33 cellular contexts compared by ENCODE assay signal in genomic region chr5:6497267-6497666, GRCh38. TPM values are rescaled to one million over a fixed set of nuclear protein-coding genes. Genes with fewer than 3 reads are reported as not detected.
DNase-seq lines count a peak whose midpoint lies in the region; ATAC-seq, FAIRE-seq and TF ChIP-seq lines count a peak whose summit lies in the region.
"Had no signal": no experiment of that assay in that cellular context is flagged by ENCODE, and none has a peak within 500 bp of the region (broad histone marks: within the 10 kb centered on the region; RNA-seq: fewer than 3 reads in every experiment).

No MANE protein-coding gene starts in this region.

- no peaks in the 10 kb centered on the region for H3K27me3 ChIP-seq in GM12878 (replicated peaks in 1 of 2; ENCODE audit: control insufficient read depth in 2 of 2, insufficient read depth in 2 of 2, low read length in 1 of 2)
- H3K27me3 ChIP-seq: cardiac muscle cell, colonic mucosa, tibial nerve had no signal

- TF ChIP-seq RAD21 in GM12878 (IDR thresholded peaks at IDR 0.05; ENCODE audit: insufficient read depth, low read depth, low read length) = no peak

- RAD21 ChIA-PET in GM12878 (lab: Charles Lee; ENCODE audit: unreplicated experiment) = interaction anchor here (0.7 to 1.8 kb wide), 7 partner anchors 9 to 233 kb away, joined by 3 to 14 read pairs (median 3); partner anchors contain the start of gene NSUN2

- TF ChIP-seq CTCF in activated CD8-positive, alpha-beta T cell treated with anti-CD3 and anti-CD28 coated beads for 36 hours (IDR thresholded peaks at IDR 0.05) = no peak
- TF ChIP-seq CTCF in GM12878 (IDR thresholded peaks at IDR 0.05 in 2 of 3, conservative IDR thresholded peaks at IDR 0.05 in 1 of 3; ENCODE audit: control insufficient read depth in 2 of 3, extremely low read depth in 1 of 3, insufficient read depth in 1 of 3, low read depth in 3 of 3, low read length in 3 of 3) = no peak
- no peak for TF ChIP-seq CTCF in type B pancreatic cell (conservative IDR thresholded peaks at IDR 0.05)

- no peaks in the 10 kb centered on the region; the same call in 2 of the 3 replicates for H3K9me3 ChIP-seq in GM12878 (replicated peaks; ENCODE audit: control insufficient read depth, insufficient read depth, low read length)
- H3K9me3 ChIP-seq: colonic mucosa, mucosa of descending colon, tibial nerve had no signal

- H3K9me3 Mint-ChIP-seq in activated CD8-positive, alpha-beta T cell treated with anti-CD3 and anti-CD28 coated beads for 36 hours = no peaks in the 10 kb centered on the region
- no peaks in the 10 kb centered on the region for H3K9me3 Mint-ChIP-seq in activated CD8-positive, alpha-beta T cell treated with anti-CD3 and anti-CD28 coated beads, Interleukin-2, amount 10 ng/mL, durations not matched to agents 7 days and 5 days (ENCODE audit: insufficient read depth)
- no peaks in the 10 kb centered on the region for H3K9me3 Mint-ChIP-seq in effector memory CD8-positive, alpha-beta T cell
- no peaks in the 10 kb centered on the region for H3K9me3 Mint-ChIP-seq in type B pancreatic cell
- H3K9me3 Mint-ChIP-seq: activated naive CD4-positive, alpha-beta T cell treated with anti-CD3 and anti-CD28 coated beads, Interleukin-2, amount 10 ng/mL, durations not matched to agents 7 days and 5 days; GM23338; natural killer cell treated with Interleukin-12 subunit alpha and Interleukin-12 subunit beta and Interleukin-15 and Interleukin-18, amount 100 ng/mL, for 72 hours had no signal

- peak; percentile 71 for FAIRE-seq in GM18507 (lab: Jason Lieb, UNC)
- no peak for FAIRE-seq in GM12878 (lab: Jason Lieb, UNC)
- FAIRE-seq in HTR-8/SVneo (lab: Jason Lieb, UNC) = no peak

- H4K20me1 ChIP-seq in GM12878 (ENCODE audit: control insufficient read depth, insufficient read depth) = no peaks in the 10 kb centered on the region

- H2AFZ ChIP-seq in GM12878 (ENCODE audit: control insufficient read depth, low read depth, low read length) = no peak overlapping the region
- H2AFZ ChIP-seq: GM23338 had no signal

- WGBS in GM12878 (ENCODE audit: insufficient coverage, insufficient replicate concordance, low lambda C conversion rate, missing lambda C conversion rate) = 85% methylated on average over 1 of the region's 1 CpG

- CTCF ChIA-PET in activated CD8-positive, alpha-beta T cell treated with anti-CD3 and anti-CD28 coated beads for 36 hours (lab: Charles Lee) = no interaction called here
- CTCF ChIA-PET in activated CD8-positive, alpha-beta T cell treated with anti-CD3 and anti-CD28 coated beads, Interleukin-2, amount 10 ng/mL, durations not matched to agents 7 days and 5 days (lab: Charles Lee) = no interaction called here
- CTCF ChIA-PET in GM12878 (lab: Yijun Ruan, JAX) = interaction anchor here (0.7 to 1.4 kb wide), 3 partner anchors 10 to 94 kb away, joined by 3 to 7 read pairs (median 4); no protein-coding TSS in a partner anchor

- no peak overlapping the region for H3K4me3 ChIP-seq in GM12878
- H3K4me3 ChIP-seq: cardiac muscle cell, colonic mucosa, GM23338, lung, mucosa of descending colon, tibial nerve had no signal

- intact Hi-C loops in activated CD8-positive, alpha-beta T cell treated with anti-CD3 and anti-CD28 coated beads for 36 hours (cut with micrococcal nuclease) = no loop called here
- intact Hi-C loops in GM12878 (cut with micrococcal nuclease; ENCODE audit: unreplicated experiment) = no loop called here

- POLR2A ChIA-PET in activated CD8-positive, alpha-beta T cell treated with anti-CD3 and anti-CD28 coated beads for 36 hours (lab: Charles Lee) = no interaction called here
- POLR2A ChIA-PET in activated CD8-positive, alpha-beta T cell treated with anti-CD3 and anti-CD28 coated beads, Interleukin-2, amount 10 ng/mL, durations not matched to agents 7 days and 5 days (lab: Charles Lee) = no interaction called here
- POLR2A ChIA-PET in GM12878 (lab: Charles Lee) = interaction anchor here (1.7 kb wide), 1 partner anchor 13 kb away, joined by 12 read pairs; no protein-coding TSS in a partner anchor

- H3K9ac ChIP-seq in GM12878 (ENCODE audit: control insufficient read depth, insufficient read depth, low read length) = no peak overlapping the region

- DNase-seq in activated CD8-positive, alpha-beta T cell treated with anti-CD3 and anti-CD28 coated beads for 36 hours = no peak
- DNase-seq in activated CD8-positive, alpha-beta T cell treated with anti-CD3 and anti-CD28 coated beads, Interleukin-2, amount 10 ng/mL, durations not matched to agents 7 days and 5 days = no peak
- no peak for DNase-seq in GM18507 (ENCODE audit: extremely low spot score, insufficient read length, low read depth)
- DNase-seq in GM12878 (ENCODE audit: low read depth, low spot score) = no peak
- no peak for DNase-seq in HTR-8/SVneo (ENCODE audit: insufficient read length, low spot score)
- DNase-seq in effector memory CD8-positive, alpha-beta T cell = no peak
- no peak for DNase-seq in type B pancreatic cell (ENCODE audit: extremely low spot score, unreplicated experiment)
- DNase-seq: activated naive CD4-positive, alpha-beta T cell treated with anti-CD3 and anti-CD28 coated beads, Interleukin-2, amount 10 ng/mL, durations not matched to agents 7 days and 5 days; activated T-cell treated with anti-CD3 and anti-CD28 coated beads for 4 hours; aorta; colonic mucosa; effector memory CD4-positive, alpha-beta T cell; erythroblast; head of caudate nucleus; kidney glomerular epithelial cell; mucosa of descending colon; NCI-H1092 treated with DMSO at 0.1 percent for 48 hours; NCI-H187; NCI-H2227 treated with DMSO at 0.1 percent for 48 hours; NCI-H526 treated with DMSO at 0.1 percent for 48 hours; SHP77 treated with DMSO at 0.1 percent for 48 hours; T-helper 9 cell; WERI-Rb-1 had no signal

- no peak overlapping the region for H3K27ac ChIP-seq in GM12878 (ENCODE audit: control insufficient read depth, insufficient read depth)
- H3K27ac ChIP-seq: cardiac muscle cell, colonic mucosa, tibial nerve, WERI-Rb-1 had no signal

- peak; percentile 42 for ATAC-seq in activated CD8-positive, alpha-beta T cell treated with anti-CD3 and anti-CD28 coated beads for 36 hours
- ATAC-seq in activated CD8-positive, alpha-beta T cell treated with anti-CD3 and anti-CD28 coated beads, Interleukin-2, amount 10 ng/mL, durations not matched to agents 7 days and 5 days = no peak
- ATAC-seq in HG02884 (IDR thresholded peaks at IDR 0.05; ENCODE audit: unreplicated experiment) = peak; percentile 26
- peak; percentile 42 for ATAC-seq in GM12878
- no peak for ATAC-seq in effector memory CD8-positive, alpha-beta T cell (replicated peaks)
- ATAC-seq: GM23338; mucosa of descending colon; natural killer cell treated with Interleukin-12 subunit alpha and Interleukin-12 subunit beta and Interleukin-15 and Interleukin-18, amount 100 ng/mL, for 72 hours; Panc1 had no signal

- in situ Hi-C loops in GM12878 (cut with MboI) = loop anchor here (5.0 kb wide), 2 partner anchors 240 to 740 kb away; no protein-coding TSS in a partner anchor

- peaks cover 31% of the 10 kb centered on the region for H3K4me1 ChIP-seq in GM12878 (ENCODE audit: control insufficient read depth, insufficient read depth, low read length)
- H3K4me1 ChIP-seq: colonic mucosa, tibial nerve had no signal

- H3K4me3 Mint-ChIP-seq in activated CD8-positive, alpha-beta T cell treated with anti-CD3 and anti-CD28 coated beads for 36 hours = no peak overlapping the region
- H3K4me3 Mint-ChIP-seq in activated CD8-positive, alpha-beta T cell treated with anti-CD3 and anti-CD28 coated beads, Interleukin-2, amount 10 ng/mL, durations not matched to agents 7 days and 5 days = no peak overlapping the region
- no peak overlapping the region for H3K4me3 Mint-ChIP-seq in effector memory CD8-positive, alpha-beta T cell
- H3K4me3 Mint-ChIP-seq in type B pancreatic cell = no peak overlapping the region
- H3K4me3 Mint-ChIP-seq: activated naive CD4-positive, alpha-beta T cell treated with anti-CD3 and anti-CD28 coated beads, Interleukin-2, amount 10 ng/mL, durations not matched to agents 7 days and 5 days; B cell; GM23338; IgD-negative memory B cell; natural killer cell treated with Interleukin-12 subunit alpha and Interleukin-12 subunit beta and Interleukin-15 and Interleukin-18, amount 100 ng/mL, for 72 hours had no signal

- H3K4me1 Mint-ChIP-seq in activated CD8-positive, alpha-beta T cell treated with anti-CD3 and anti-CD28 coated beads for 36 hours (ENCODE audit: low read depth) = peaks cover 7% of the 10 kb centered on the region
- H3K4me1 Mint-ChIP-seq in activated CD8-positive, alpha-beta T cell treated with anti-CD3 and anti-CD28 coated beads, Interleukin-2, amount 10 ng/mL, durations not matched to agents 7 days and 5 days (ENCODE audit: low read depth) = peaks cover 24% of the 10 kb centered on the region
- H3K4me1 Mint-ChIP-seq in effector memory CD8-positive, alpha-beta T cell (ENCODE audit: low read depth in 2 of 2) = no peaks in the 10 kb centered on the region
- H3K4me1 Mint-ChIP-seq in type B pancreatic cell (ENCODE audit: unreplicated experiment) = peaks cover 11% of the 10 kb centered on the region

- SMC1A ChIA-PET in GM12878 (lab: Charles Lee; ENCODE audit: uncharacterized antibody, unreplicated experiment) = interaction anchor here (1.2 to 4.3 kb wide), 5 partner anchors 11 to 26 kb away, joined by 3 to 17 read pairs (median 4); no protein-coding TSS in a partner anchor

- TF ChIP-seq POLR2A in GM12878 (IDR thresholded peaks at IDR 0.05; ENCODE audit: low read depth, low read length) = no peak

- no TSS peak for BruUV-seq in GM12878 (replicated peaks; lab: Mats Ljungman, UMichigan)

- H3K36me3 ChIP-seq in GM12878 (ENCODE audit: control insufficient read depth in 2 of 2, insufficient read depth in 2 of 2, low read length in 1 of 2) = no peaks in the 10 kb centered on the region
- H3K36me3 ChIP-seq: cardiac muscle cell, colonic mucosa, tibial nerve, WERI-Rb-1 had no signal

- peaks cover 2% of the 10 kb centered on the region for H3K27me3 Mint-ChIP-seq in activated CD8-positive, alpha-beta T cell treated with anti-CD3 and anti-CD28 coated beads for 36 hours
- peaks cover 3% of the 10 kb centered on the region for H3K27me3 Mint-ChIP-seq in activated CD8-positive, alpha-beta T cell treated with anti-CD3 and anti-CD28 coated beads, Interleukin-2, amount 10 ng/mL, durations not matched to agents 7 days and 5 days (ENCODE audit: low read depth)
- peaks cover 22 to 54% of the 10 kb centered on the region in 2 donors for H3K27me3 Mint-ChIP-seq in effector memory CD8-positive, alpha-beta T cell
- peaks cover 22% of the 10 kb centered on the region for H3K27me3 Mint-ChIP-seq in type B pancreatic cell

- no peaks in the 10 kb centered on the region for H3K36me3 Mint-ChIP-seq in activated CD8-positive, alpha-beta T cell treated with anti-CD3 and anti-CD28 coated beads for 36 hours (ENCODE audit: low read depth)
- H3K36me3 Mint-ChIP-seq in activated CD8-positive, alpha-beta T cell treated with anti-CD3 and anti-CD28 coated beads, Interleukin-2, amount 10 ng/mL, durations not matched to agents 7 days and 5 days (ENCODE audit: low read depth) = no peaks in the 10 kb centered on the region
- no peaks in the 10 kb centered on the region for H3K36me3 Mint-ChIP-seq in effector memory CD8-positive, alpha-beta T cell (ENCODE audit: insufficient read depth)
- no peaks in the 10 kb centered on the region for H3K36me3 Mint-ChIP-seq in type B pancreatic cell
- H3K36me3 Mint-ChIP-seq: activated naive CD4-positive, alpha-beta T cell treated with anti-CD3 and anti-CD28 coated beads, Interleukin-2, amount 10 ng/mL, durations not matched to agents 7 days and 5 days; natural killer cell treated with Interleukin-12 subunit alpha and Interleukin-12 subunit beta and Interleukin-15 and Interleukin-18, amount 100 ng/mL, for 72 hours had no signal

- H3K27ac Mint-ChIP-seq in activated CD8-positive, alpha-beta T cell treated with anti-CD3 and anti-CD28 coated beads for 36 hours = no peak overlapping the region
- no peak overlapping the region for H3K27ac Mint-ChIP-seq in activated CD8-positive, alpha-beta T cell treated with anti-CD3 and anti-CD28 coated beads, Interleukin-2, amount 10 ng/mL, durations not matched to agents 7 days and 5 days
- no peak overlapping the region for H3K27ac Mint-ChIP-seq in effector memory CD8-positive, alpha-beta T cell
- H3K27ac Mint-ChIP-seq in type B pancreatic cell = no peak overlapping the region
- H3K27ac Mint-ChIP-seq: activated naive CD4-positive, alpha-beta T cell treated with anti-CD3 and anti-CD28 coated beads, Interleukin-2, amount 10 ng/mL, durations not matched to agents 7 days and 5 days; B cell; GM23338; IgD-negative memory B cell; natural killer cell treated with Interleukin-12 subunit alpha and Interleukin-12 subunit beta and Interleukin-15 and Interleukin-18, amount 100 ng/mL, for 72 hours had no signal

- H3K79me2 ChIP-seq in GM12878 (ENCODE audit: control insufficient read depth, insufficient read depth, low read length) = no peaks in the 10 kb centered on the region

- H3K4me2 ChIP-seq in GM12878 (ENCODE audit: control insufficient read depth, insufficient read depth) = 0 out of 2 replicates have a peak overlapping the region, but pooled peaks have one; percentile 2
- H3K4me2 ChIP-seq: GM23338 had no signal

- no peak for TF ChIP-seq EP300 in GM12878 (IDR thresholded peaks at IDR 0.05; ENCODE audit: borderline replicate concordance in 1 of 2, control insufficient read depth in 1 of 2, low read depth in 2 of 2, low read length in 2 of 2)

RNA-seq across cellular contexts. Expression of gene UBE2QL1, which starts 48.6 kb away (rescaled TPM):
- total RNA-seq in activated CD8-positive, alpha-beta T cell treated with anti-CD3 and anti-CD28 coated beads for 36 hours = not detected
- total RNA-seq in activated CD8-positive, alpha-beta T cell treated with anti-CD3 and anti-CD28 coated beads, Interleukin-2, amount 10 ng/mL, durations not matched to agents 7 days and 5 days = not detected
- 0.27 and 0.29 TPM in 2 replicates for total RNA-seq in GM12878 (2013; cell fraction: nucleolus; rRNA removed)
- total RNA-seq in GM12878 (2014; rRNA removed) (not detected in 2 replicates), GM12878 (2014; rRNA removed; fragmentation: Illumina TruSeq; extraction: Trizol) (0.04 TPM in 1 of 2 replicates, not detected in the other), GM12878 (2021) (0.05 TPM in 1 of 2 replicates, not detected in the other), type B pancreatic cell (ENCODE audit: low replicate concordance) (5.6 and 6.9 TPM in 2 replicates)
- polyA plus RNA-seq in GM12878 (2011; ENCODE audit: low read depth) = 0.21 TPM
- polyA plus RNA-seq in GM12878 (2011; rRNA removed) (0.49 and 0.62 TPM in 2 replicates), GM12878 (2014; fragmentation: Illumina TruSeq; extraction: Trizol) (0.03 TPM in 1 of 2 replicates, not detected in the other), GM12878 (2014; fragmentation: Nextera tagmentation; extraction: Ambion mirVana) (under 1 TPM in 1 of 2 experiments, not detected in 1; 0.04 TPM), GM12878 (2014; rRNA removed) (0.06 TPM in 1 of 2 replicates, not detected in the other), GM12878 (2016; fragmentation: Nextera tagmentation; extraction: Ambion mirVana) (not detected)
- 0.52 and 0.75 TPM in 2 replicates for polyA plus RNA-seq in GM12878 (2011; cell fraction: cytosol; rRNA removed)
- polyA plus RNA-seq in GM12878 (2011; cell fraction: nucleus; rRNA removed) = 0.47 and 0.52 TPM in 2 replicates
- 0.30 and 0.73 TPM in 2 replicates for polyA plus RNA-seq in GM12878 (2012)
- 0.46 and 0.51 TPM in 2 replicates for polyA minus RNA-seq in GM12878 (2011; rRNA and poly(A)+ RNA removed)
- not detected in 2 replicates for polyA minus RNA-seq in GM12878 (2011; cell fraction: cytosol; rRNA and poly(A)+ RNA removed)
- 0.24 and 0.38 TPM in 2 replicates for polyA minus RNA-seq in GM12878 (2011; cell fraction: nucleus; rRNA and poly(A)+ RNA removed)
- total RNA-seq: fibroblast of villous mesenchyme; natural killer cell treated with Interleukin-12 subunit alpha and Interleukin-12 subunit beta and Interleukin-15 and Interleukin-18, amount 100 ng/mL, for 72 hours had no signal
- polyA plus RNA-seq: IgD-negative memory B cell had no signal

Comparison
In these comparisons a context has a peak if more than half of its experiments do, and no peak if none do; other contexts are left out.
1. ATAC-seq: peak in activated CD8-positive, alpha-beta T cell treated with anti-CD3 and anti-CD28 coated beads for 36 hours (single experiment), HG02884 (single experiment) and GM12878 (single experiment); none in activated CD8-positive, alpha-beta T cell treated with anti-CD3 and anti-CD28 coated beads, Interleukin-2, amount 10 ng/mL, durations not matched to agents 7 days and 5 days (single experiment) and effector memory CD8-positive, alpha-beta T cell (single experiment).